ENCODE assay signal across 8 cellular contexts in the genomic region with DNA sequence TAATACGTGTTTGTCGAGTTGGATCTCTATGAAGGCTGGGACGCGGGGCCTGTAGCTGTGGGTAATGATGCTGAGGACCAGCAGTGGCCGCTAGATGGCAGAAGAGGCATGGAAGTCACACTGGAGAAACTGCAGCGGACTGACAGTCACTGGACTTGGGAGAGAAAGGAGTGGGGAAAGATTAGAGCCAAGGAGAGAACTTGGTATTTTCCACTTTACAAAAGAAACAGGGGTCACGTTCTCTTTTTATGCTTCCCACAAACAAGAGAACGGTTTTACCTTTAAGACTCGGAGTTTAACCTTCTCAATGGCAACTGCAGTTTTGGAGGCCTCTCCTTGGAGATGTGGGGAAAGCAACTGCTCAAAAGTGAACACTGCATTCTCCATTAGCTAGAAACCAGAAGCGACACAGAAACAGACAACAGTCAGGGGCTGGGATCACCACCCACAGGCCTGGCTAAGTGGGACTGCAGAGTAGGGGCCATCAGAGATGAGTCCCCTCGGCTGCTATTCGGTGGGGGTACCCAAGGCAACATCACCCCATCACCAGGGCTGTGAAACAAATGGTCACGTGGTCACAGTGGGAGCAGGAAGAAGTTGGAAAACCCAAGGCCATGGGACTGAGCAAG. TPM values are rescaled to one million over a fixed set of nuclear protein-coding genes. Genes with fewer than 3 reads are reported as not detected.
DNase-seq lines count a peak whose midpoint lies in the region; ATAC-seq, FAIRE-seq and TF ChIP-seq lines count a peak whose summit lies in the region.

No MANE protein-coding gene starts in this region.

- peak overlapping the region; percentile 1 for H3K27ac ChIP-seq in rectal smooth muscle tissue (ENCODE audit: low read depth, low read length)

- no peaks in the 10 kb centered on the region for H3K27me3 ChIP-seq in rectal smooth muscle tissue (ENCODE audit: control insufficient read depth, insufficient read depth, low read length)

- peaks cover 4% of the 10 kb centered on the region for H3K36me3 ChIP-seq in rectal smooth muscle tissue (ENCODE audit: control insufficient read depth, insufficient read depth, low read length)

- intact Hi-C loops in left ventricle myocardium superior (cut with micrococcal nuclease) = loop anchor here (2.0 kb wide), 1 partner anchor 177 kb away; no protein-coding TSS in a partner anchor

- ATAC-seq in HG02798 (IDR thresholded peaks at IDR 0.05; ENCODE audit: poor library complexity, unreplicated experiment) = peak; percentile 92
- peak; percentile 96 for ATAC-seq in left ventricle myocardium superior
- ATAC-seq in GM18519 (IDR thresholded peaks at IDR 0.05; ENCODE audit: low FRiP score, unreplicated experiment) = no peak

- no peak overlapping the region for H3K4me3 ChIP-seq in rectal smooth muscle tissue (ENCODE audit: low read length)

- peak; percentile 45 for DNase-seq in GM12891 (ENCODE audit: insufficient read length, low spot score)
- peak; percentile 17 for DNase-seq in NCI-H1436 treated with DMSO at 0.1 percent for 48 hours (lab: John Stamatoyannopoulos, UW)
- peak; percentile 57 to 79 (median 75) for DNase-seq in T-helper 1 cell
- DNase-seq in amniotic epithelial cell (ENCODE audit: low read depth) = peak; percentile 79
- peak; percentile 92 for DNase-seq in left ventricle myocardium superior

- peak; percentile 90 for FAIRE-seq in GM12891 (lab: Jason Lieb, UNC)

- no peak overlapping the region for H3K9ac ChIP-seq in rectal smooth muscle tissue (ENCODE audit: low read length)

- H3K4me1 ChIP-seq in rectal smooth muscle tissue (ENCODE audit: control insufficient read depth, insufficient read depth, low read length) = peaks cover 9% of the 10 kb centered on the region

- no peak for TF ChIP-seq POLR2A in GM12891 (IDR thresholded peaks at IDR 0.05; ENCODE audit: low read depth, low read length)

TF ChIP-seq in GM12891, 5 proteins besides CTCF, POLR2A, EP300 and RAD21:
- TF ChIP-seq SPI1 (IDR thresholded peaks at IDR 0.05; ENCODE audit: low read depth, low read length) (no peak), TAF1 (IDR thresholded peaks at IDR 0.05; ENCODE audit: low read depth, low read length) (no peak), POLR2AphosphoS5 (IDR thresholded peaks at IDR 0.05; ENCODE audit: low read depth, low read length) (no peak), PAX5 (IDR thresholded peaks at IDR 0.05; ENCODE audit: insufficient read depth, low read length, severe bottlenecking) (no peak), POU2F2 (IDR thresholded peaks at IDR 0.05; ENCODE audit: low read depth, low read length) (no peak)

RNA-seq across cellular contexts. Expression of gene EDEM3, which starts 51.1 kb away (rescaled TPM):
- polyA plus RNA-seq in GM12891 (2012; ENCODE audit: low read depth, missing spikeins) = 4.1 TPM
- total RNA-seq in left ventricle myocardium superior = 18.3 TPM

Comparison
In these comparisons a context has a peak if more than half of its experiments do, and no peak if none do; other contexts are left out.
1. DNase-seq: peak in every context shown above with its lines; median percentile 92 in left ventricle myocardium superior; 79 in amniotic epithelial cell; 75 in T-helper 1 cell; 45 in GM12891; 17 in NCI-H1436 treated with DMSO at 0.1 percent for 48 hours.